In the genomic region with DNA sequence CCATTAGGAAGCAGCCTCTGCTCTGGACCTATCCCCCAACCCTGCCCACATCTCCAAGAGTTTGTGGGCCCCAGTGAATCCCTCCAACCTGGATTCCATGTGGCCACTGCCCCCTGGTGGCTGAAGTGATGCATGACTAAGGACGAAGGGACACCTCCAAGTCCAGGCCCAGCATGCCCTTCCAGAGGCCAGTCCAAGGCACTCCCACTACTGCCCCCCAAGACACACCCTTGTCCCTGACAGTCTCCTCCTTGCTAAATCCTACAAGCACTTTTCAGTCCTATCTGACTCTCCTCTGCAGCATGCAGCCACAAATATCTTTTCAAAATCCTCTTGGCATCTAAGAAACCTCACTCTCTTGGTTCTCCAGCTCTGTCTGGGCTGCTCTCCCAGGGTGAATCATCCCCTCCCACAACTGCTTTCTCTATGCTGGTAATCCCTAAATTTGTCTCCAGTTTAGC, we compare ENCODE assay signal across 1 cellular context.
TF ChIP-seq lines count a peak whose summit lies in the region.

No MANE protein-coding gene starts in this region.

TF ChIP-seq in liver, 16 proteins besides CTCF, POLR2A, EP300 and RAD21 (continued from another document):
- TF ChIP-seq, protein P1, sequence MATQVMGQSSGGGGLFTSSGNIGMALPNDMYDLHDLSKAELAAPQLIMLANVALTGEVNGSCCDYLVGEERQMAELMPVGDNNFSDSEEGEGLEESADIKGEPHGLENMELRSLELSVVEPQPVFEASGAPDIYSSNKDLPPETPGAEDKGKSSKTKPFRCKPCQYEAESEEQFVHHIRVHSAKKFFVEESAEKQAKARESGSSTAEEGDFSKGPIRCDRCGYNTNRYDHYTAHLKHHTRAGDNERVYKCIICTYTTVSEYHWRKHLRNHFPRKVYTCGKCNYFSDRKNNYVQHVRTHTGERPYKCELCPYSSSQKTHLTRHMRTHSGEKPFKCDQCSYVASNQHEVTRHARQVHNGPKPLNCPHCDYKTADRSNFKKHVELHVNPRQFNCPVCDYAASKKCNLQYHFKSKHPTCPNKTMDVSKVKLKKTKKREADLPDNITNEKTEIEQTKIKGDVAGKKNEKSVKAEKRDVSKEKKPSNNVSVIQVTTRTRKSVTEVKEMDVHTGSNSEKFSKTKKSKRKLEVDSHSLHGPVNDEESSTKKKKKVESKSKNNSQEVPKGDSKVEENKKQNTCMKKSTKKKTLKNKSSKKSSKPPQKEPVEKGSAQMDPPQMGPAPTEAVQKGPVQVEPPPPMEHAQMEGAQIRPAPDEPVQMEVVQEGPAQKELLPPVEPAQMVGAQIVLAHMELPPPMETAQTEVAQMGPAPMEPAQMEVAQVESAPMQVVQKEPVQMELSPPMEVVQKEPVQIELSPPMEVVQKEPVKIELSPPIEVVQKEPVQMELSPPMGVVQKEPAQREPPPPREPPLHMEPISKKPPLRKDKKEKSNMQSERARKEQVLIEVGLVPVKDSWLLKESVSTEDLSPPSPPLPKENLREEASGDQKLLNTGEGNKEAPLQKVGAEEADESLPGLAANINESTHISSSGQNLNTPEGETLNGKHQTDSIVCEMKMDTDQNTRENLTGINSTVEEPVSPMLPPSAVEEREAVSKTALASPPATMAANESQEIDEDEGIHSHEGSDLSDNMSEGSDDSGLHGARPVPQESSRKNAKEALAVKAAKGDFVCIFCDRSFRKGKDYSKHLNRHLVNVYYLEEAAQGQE (IDR thresholded peaks at IDR 0.05): no peak
- TF ChIP-seq TAF1 (conservative IDR thresholded peaks at IDR 0.05) (no peak), FOXA2 (IDR thresholded peaks at IDR 0.05) (no peak), GABPA (IDR thresholded peaks at IDR 0.05 in 1 of 2, conservative IDR thresholded peaks at IDR 0.05 in 1 of 2) (no peak), JUND (IDR thresholded peaks at IDR 0.05) (no peak), HNF4A (conservative IDR thresholded peaks at IDR 0.05) (no peak), RXRA (IDR thresholded peaks at IDR 0.05) (no peak), HNF4G (IDR thresholded peaks at IDR 0.05) (no peak)
- TF ChIP-seq, protein P2, sequence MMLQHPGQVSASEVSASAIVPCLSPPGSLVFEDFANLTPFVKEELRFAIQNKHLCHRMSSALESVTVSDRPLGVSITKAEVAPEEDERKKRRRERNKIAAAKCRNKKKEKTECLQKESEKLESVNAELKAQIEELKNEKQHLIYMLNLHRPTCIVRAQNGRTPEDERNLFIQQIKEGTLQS (IDR thresholded peaks at IDR 0.05): no peak
